Comparison of ENCODE assay signal across 16 cellular contexts in the genomic region with DNA sequence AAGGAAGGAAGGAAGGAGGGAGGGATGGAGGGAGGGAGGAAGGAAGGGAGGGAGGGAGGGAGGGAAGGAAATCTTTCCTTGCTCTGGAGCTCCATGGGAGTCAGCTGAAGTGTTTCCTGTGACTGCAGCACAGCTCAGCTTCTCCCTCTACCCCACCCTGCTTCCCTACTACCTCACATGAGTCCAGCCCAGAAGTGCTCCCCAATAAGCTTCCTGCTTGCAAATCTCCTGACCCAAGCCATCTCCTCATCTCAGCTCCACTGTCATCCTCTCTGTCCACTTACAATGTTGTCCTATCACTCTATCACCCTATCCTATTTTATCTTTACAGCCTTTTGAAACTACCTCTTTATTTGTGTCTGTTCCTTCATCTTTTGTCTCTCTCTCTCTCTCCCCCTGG. TPM values are rescaled to one million over a fixed set of nuclear protein-coding genes. Genes with fewer than 3 reads are reported as not detected.
DNase-seq lines count a peak whose midpoint lies in the region; ATAC-seq lines count a peak whose summit lies in the region.
"Had no signal": no experiment of that assay in that cellular context is flagged by ENCODE, and none has a peak within 500 bp of the region (broad histone marks: within the 10 kb centered on the region; RNA-seq: fewer than 3 reads in every experiment).

No MANE protein-coding gene starts in this region.

- H3K9me3 Mint-ChIP-seq in immature natural killer cell = peaks cover 0 to 1% (median 0%) of the 10 kb centered on the region in 6 donors
- H3K9me3 Mint-ChIP-seq: activated B cell treated with CpG ODN at 0.5 μM for 24 hours had no signal

- no peaks in the 10 kb centered on the region for H3K27me3 ChIP-seq in BLaER1
- H3K27me3 ChIP-seq in BLaER1 treated with 17β-estradiol and CSF1 and Interleukin-3, amounts not matched to agents 10 nM and 100 nM = no peaks in the 10 kb centered on the region

- peaks cover 39 to 44% of the 10 kb centered on the region in 2 donors for H3K4me1 Mint-ChIP-seq in immature natural killer cell
- H3K4me1 Mint-ChIP-seq: activated B cell treated with CpG ODN at 0.5 μM for 24 hours had no signal

- DNase-seq in RKO (ENCODE audit: low spot score) = peak; percentile 14
- no peak for DNase-seq in immature natural killer cell
- DNase-seq in DMS 273 (lab: John Stamatoyannopoulos, UW; ENCODE audit: unreplicated experiment) = no peak
- DNase-seq: activated B cell treated with CpG ODN at 0.5 μM for 24 hours, amygdala, foreskin melanocyte, MV-4-11, T-helper 2 cell, tibial artery had no signal

- H3K27ac ChIP-seq in BLaER1 = peak overlapping the region; percentile 71
- peak overlapping the region in 7 of 11 experiments; percentile 15 to 61 (median 53); a peak in 9 of 22 replicates for H3K27ac ChIP-seq in BLaER1 treated with 17β-estradiol and CSF1 and Interleukin-3, amounts not matched to agents 10 nM and 100 nM
- H3K27ac ChIP-seq: tibial artery had no signal

- H3K4me2 ChIP-seq in BLaER1 = peak overlapping the region; percentile 88
- H3K4me2 ChIP-seq in BLaER1 treated with 17β-estradiol and CSF1 and Interleukin-3, amounts not matched to agents 10 nM and 100 nM = peak overlapping the region in 10 of 11 experiments; percentile 69 to 95 (median 88); a peak in 19 of 22 replicates
- H3K4me2 ChIP-seq: smooth muscle cell had no signal

- no peaks in the 10 kb centered on the region for H4K20me1 ChIP-seq in BLaER1
- H4K20me1 ChIP-seq in BLaER1 treated with 17β-estradiol and CSF1 and Interleukin-3, amounts not matched to agents 10 nM and 100 nM = no peaks in the 10 kb centered on the region

- no peaks in the 10 kb centered on the region for H3K9me3 ChIP-seq in BLaER1
- H3K9me3 ChIP-seq in BLaER1 treated with 17β-estradiol and CSF1 and Interleukin-3, amounts not matched to agents 10 nM and 100 nM (replicated peaks in 1 of 11) = no peaks in the 10 kb centered on the region
- H3K9me3 ChIP-seq: tibial artery had no signal

- peaks cover 0 to 2% (median 1%) of the 10 kb centered on the region in 3 donors for H3K27me3 Mint-ChIP-seq in immature natural killer cell (ENCODE audit: low read depth in 3 of 3)

- no peaks in the 10 kb centered on the region for H3K36me3 ChIP-seq in BLaER1
- H3K36me3 ChIP-seq in BLaER1 treated with 17β-estradiol and CSF1 and Interleukin-3, amounts not matched to agents 10 nM and 100 nM = no peaks in the 10 kb centered on the region
- H3K36me3 ChIP-seq: tibial artery had no signal

- peak overlapping the region; percentile 53; the same call in 1 of the 2 replicates for H3K9ac ChIP-seq in BLaER1
- peak overlapping the region in 4 of 11 experiments; percentile 26 to 55 (median 42); a peak in 2 of 22 replicates for H3K9ac ChIP-seq in BLaER1 treated with 17β-estradiol and CSF1 and Interleukin-3, amounts not matched to agents 10 nM and 100 nM

- H3K4me1 ChIP-seq in BLaER1 = peaks cover 59% of the 10 kb centered on the region
- H3K4me1 ChIP-seq in BLaER1 treated with 17β-estradiol and CSF1 and Interleukin-3, amounts not matched to agents 10 nM and 100 nM = peaks cover 51 to 65% (median 58%) of the 10 kb centered on the region in 10 experiments
- H3K4me1 ChIP-seq: tibial artery had no signal

- H3K27ac Mint-ChIP-seq in immature natural killer cell = peak overlapping the region in 4 of 6 donors; percentile 8 to 63 (median 36)
- H3K27ac Mint-ChIP-seq: activated B cell treated with CpG ODN at 0.5 μM for 24 hours, B cell had no signal

- no peaks in the 10 kb centered on the region for H3K36me3 Mint-ChIP-seq in immature natural killer cell

- no peak overlapping the region for H3K4me3 ChIP-seq in BLaER1
- H3K4me3 ChIP-seq in BLaER1 treated with 17β-estradiol and CSF1 and Interleukin-3, amounts not matched to agents 10 nM and 100 nM = no peak overlapping the region
- H3K4me3 ChIP-seq: smooth muscle cell, tibial artery had no signal

- ATAC-seq in esophagus mucosa = no peak
- no peak for ATAC-seq in HG03139 (IDR thresholded peaks at IDR 0.05; ENCODE audit: unreplicated experiment)
- ATAC-seq: left lobe of liver had no signal

- peak overlapping the region in 2 of 5 donors; percentile 5 to 11 for H3K4me3 Mint-ChIP-seq in immature natural killer cell
- H3K4me3 Mint-ChIP-seq: activated B cell treated with CpG ODN at 0.5 μM for 24 hours, B cell had no signal

RNA-seq across cellular contexts. Expression of a gene that starts 52.9 kb away (rescaled TPM):
- 10 to 100 TPM; 19.8 to 30.1 (median 21.1) TPM for polyA plus RNA-seq in immature natural killer cell
- 39.3 TPM for total RNA-seq in esophagus mucosa
